Comparison of ENCODE assay signal across 7 cellular contexts in the genomic region with DNA sequence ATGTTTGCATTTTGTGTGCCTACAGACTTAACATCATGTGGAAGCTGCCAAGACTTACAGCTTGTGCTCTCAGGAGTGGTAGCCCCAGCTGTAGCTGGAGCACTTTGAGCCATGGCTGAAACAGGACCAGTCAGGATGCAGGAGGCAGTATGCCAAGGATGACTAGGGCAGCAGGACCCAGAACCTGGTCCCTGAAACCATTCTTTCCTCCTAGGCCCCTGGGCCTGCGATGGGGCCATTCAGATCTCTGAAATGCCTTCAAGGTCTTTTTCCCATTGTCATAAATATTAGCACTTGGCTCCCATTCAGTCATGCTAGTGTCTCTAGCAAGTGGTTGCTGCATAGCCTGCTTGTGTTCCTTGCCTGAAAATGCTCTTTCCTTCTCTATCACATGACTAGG. TPM values are rescaled to one million over a fixed set of nuclear protein-coding genes. Genes with fewer than 3 reads are reported as not detected.
"Had no signal": no experiment of that assay in that cellular context is flagged by ENCODE, and none has a peak within 500 bp of the region (broad histone marks: within the 10 kb centered on the region; RNA-seq: fewer than 3 reads in every experiment).

No MANE protein-coding gene starts in this region.

- ATAC-seq: HepG2, K562 had no signal

- H3K27ac ChIP-seq: HL-60 had no signal

- H3K27ac Mint-ChIP-seq: IgD-negative memory B cell had no signal

- H3K4me3 ChIP-seq: K562 had no signal

- H3K4me3 Mint-ChIP-seq: IgD-negative memory B cell had no signal

- H3K36me3 Mint-ChIP-seq: IgD-negative memory B cell had no signal

- H3K4me1 Mint-ChIP-seq: IgD-negative memory B cell had no signal

- DNase-seq: IMR-90, KBM-7, KG1 had no signal

RNA-seq across cellular contexts. Expression of a gene that starts 29.6 kb away (rescaled TPM):
- polyA plus RNA-seq: IgD-negative memory B cell had no signal
